In genomic region chr2:148643998-148644884, GRCh38 we compare ENCODE assay signal across 1 cellular context.
A peak's percentile ranks its signal among the peaks of the same experiment; 100 is the strongest.
TF ChIP-seq lines count a peak whose summit lies in the region.

Gene EPC2 (plus strand): TSS chr2:148644751. CDS start chr2:148645018, 267 bp downstream.

TF ChIP-seq in HepG2, 621 proteins besides CTCF, POLR2A, EP300 and RAD21 (continued from another document and continues in another):
- TF ChIP-seq USF2 (IDR thresholded peaks at IDR 0.05; ENCODE audit: low read depth, low read length) (no peak), USF2 (CRISPR knock-in tag; IDR thresholded peaks at IDR 0.05; ENCODE audit: borderline replicate concordance) (no peak), FOXA3 (CRISPR knock-in tag; IDR thresholded peaks at IDR 0.05) (no peak), KMT2B (CRISPR knock-in tag; IDR thresholded peaks at IDR 0.05) (peak; percentile 90), IRF1 (CRISPR knock-in tag; IDR thresholded peaks at IDR 0.05; ENCODE audit: low read depth) (0 out of 2 replicates have a peak, but pooled peaks have one; percentile 34), IKZF4 (CRISPR knock-in tag; IDR thresholded peaks at IDR 0.05; ENCODE audit: borderline replicate concordance, low read depth, not compliant biosample characterization) (peak; percentile 66), WIZ (CRISPR knock-in tag; IDR thresholded peaks at IDR 0.05) (0 out of 2 replicates have a peak, but pooled peaks have one; percentile 28), ZBTB49 (CRISPR knock-in tag; IDR thresholded peaks at IDR 0.05; ENCODE audit: borderline replicate concordance) (no peak), ZNF263 (CRISPR knock-in tag; IDR thresholded peaks at IDR 0.05) (peak; percentile 68), U2AF1 (optimal IDR thresholded peaks at IDR 0.05; ENCODE audit: low read depth, low read length) (no peak), ZNF24 (IDR thresholded peaks at IDR 0.05) (no peak), ZNF558 (CRISPR knock-in tag; IDR thresholded peaks at IDR 0.05; ENCODE audit: borderline replicate concordance) (no peak), ZNF777 (CRISPR knock-in tag; IDR thresholded peaks at IDR 0.05) (no peak; the same call in 1 of the 2 replicates), HNRNPH1 (optimal IDR thresholded peaks at IDR 0.05; ENCODE audit: low read depth, low read length) (no peak), GLI4 (CRISPR knock-in tag; IDR thresholded peaks at IDR 0.05; ENCODE audit: borderline replicate concordance) (peak; percentile 85; the same call in 1 of the 2 replicates), HDAC2 (CRISPR knock-in tag; IDR thresholded peaks at IDR 0.05) (no peak), PHB2 (IDR thresholded peaks at IDR 0.05; ENCODE audit: partially characterized antibody) (no peak), PBX3 (CRISPR knock-in tag; IDR thresholded peaks at IDR 0.05; ENCODE audit: borderline replicate concordance) (no peak), THAP11 (CRISPR knock-in tag; IDR thresholded peaks at IDR 0.05) (peak; percentile 59), PLRG1 (conservative IDR thresholded peaks at IDR 0.05) (no peak), ZBTB14 (CRISPR knock-in tag; IDR thresholded peaks at IDR 0.05) (peak; percentile 96), TBX2 (CRISPR knock-in tag; IDR thresholded peaks at IDR 0.05; ENCODE audit: borderline replicate concordance) (peak; percentile 57), ZNF343 (CRISPR knock-in tag; IDR thresholded peaks at IDR 0.05) (peak; percentile 78; the same call in 1 of the 2 replicates), ZNF142 (CRISPR knock-in tag; IDR thresholded peaks at IDR 0.05) (peak; percentile 5; the same call in 1 of the 2 replicates), MED13 (CRISPR knock-in tag; IDR thresholded peaks at IDR 0.05) (no peak), TMF1 (CRISPR knock-in tag; IDR thresholded peaks at IDR 0.05; ENCODE audit: low read depth) (0 out of 2 replicates have a peak, but pooled peaks have one; percentile 53), ISL2 (CRISPR knock-in tag; IDR thresholded peaks at IDR 0.05) (peak; percentile 5; the same call in 1 of the 2 replicates), PPARG (CRISPR knock-in tag; conservative IDR thresholded peaks at IDR 0.05) (peak; percentile 8; the same call in 1 of the 2 replicates), STAT6 (CRISPR knock-in tag; IDR thresholded peaks at IDR 0.05; ENCODE audit: borderline replicate concordance) (0 out of 2 replicates have a peak, but pooled peaks have one; percentile 20), BHLHE40 (IDR thresholded peaks at IDR 0.05; ENCODE audit: low read length) (peak; percentile 6; the same call in 1 of the 2 replicates), ZNF780A (CRISPR knock-in tag; IDR thresholded peaks at IDR 0.05) (no peak), JARID2 (CRISPR knock-in tag; IDR thresholded peaks at IDR 0.05; ENCODE audit: insufficient replicate concordance) (no peak), DBP (CRISPR knock-in tag; IDR thresholded peaks at IDR 0.05; ENCODE audit: not compliant biosample characterization) (peak; percentile 36), ZNF33A (CRISPR knock-in tag; IDR thresholded peaks at IDR 0.05; ENCODE audit: borderline replicate concordance) (no peak), RXRA (CRISPR knock-in tag; IDR thresholded peaks at IDR 0.05) (peak; percentile 27; the same call in 1 of the 2 replicates), BCL3 (CRISPR knock-in tag; IDR thresholded peaks at IDR 0.05) (peak; percentile 51; the same call in 1 of the 2 replicates), ZNF549 (CRISPR knock-in tag; IDR thresholded peaks at IDR 0.05) (no peak), ZFP36L2 (CRISPR knock-in tag; IDR thresholded peaks at IDR 0.05) (no peak), ZNF841 (CRISPR knock-in tag; IDR thresholded peaks at IDR 0.05; ENCODE audit: borderline replicate concordance) (no peak), PBX2 (CRISPR knock-in tag; IDR thresholded peaks at IDR 0.05) (no peak), NR3C1 (CRISPR knock-in tag; IDR thresholded peaks at IDR 0.05) (no peak), TEAD2 (CRISPR knock-in tag; IDR thresholded peaks at IDR 0.05) (no peak), ZNF292 (CRISPR knock-in tag; IDR thresholded peaks at IDR 0.05; ENCODE audit: borderline replicate concordance, low read depth) (no peak; the same call in 1 of the 2 replicates), SRY (CRISPR knock-in tag; IDR thresholded peaks at IDR 0.05) (peak; percentile 84; the same call in 1 of the 2 replicates)
